ENCODE assay signal across 13 cellular contexts in genomic region chr6:157229219-157229607, GRCh38.
DNase-seq lines count a peak whose midpoint lies in the region; ATAC-seq and TF ChIP-seq lines count a peak whose summit lies in the region.
"Had no signal": no experiment of that assay in that cellular context is flagged by ENCODE, and none has a peak within 500 bp of the region (broad histone marks: within the 10 kb centered on the region; RNA-seq: fewer than 3 reads in every experiment).

No MANE protein-coding gene starts in this region.

- intact Hi-C loops in vagina (cut with DNase I) (no loop called here), ovary (cut with DNase I) (loop anchor here in 2 of 4 donors (10.0 kb wide), 1 partner anchor 46 kb away; no protein-coding TSS in a partner anchor)

- no peak for TF ChIP-seq EP300 in ovary (IDR thresholded peaks at IDR 0.05)

- POLR2A ChIA-PET in activated naive CD8-positive, alpha-beta T cell treated with anti-CD3 and anti-CD28 coated beads, Interleukin-2, amount 10 ng/mL, durations not matched to agents 7 days and 5 days (lab: Charles Lee), result interaction anchor here (0.8 kb wide), 1 partner anchor 45 kb away, joined by 3 read pairs; no protein-coding TSS in a partner anchor
- POLR2A ChIA-PET in T-cell (lab: Charles Lee), result no interaction called here

- no peak overlapping the region for H3K4me3 Mint-ChIP-seq in activated naive CD8-positive, alpha-beta T cell treated with anti-CD3 and anti-CD28 coated beads, Interleukin-2, amount 10 ng/mL, durations not matched to agents 7 days and 5 days
- H3K4me3 Mint-ChIP-seq in activated naive CD8-positive, alpha-beta T cell treated with anti-CD3 and anti-CD28 coated beads for 36 hours, result no peak overlapping the region
- no peak overlapping the region for H3K4me3 Mint-ChIP-seq in T-cell
- H3K4me3 Mint-ChIP-seq: activated T-helper 1 cell treated with anti-CD3 and anti-CD28 coated beads, Interleukin-12 subunit alpha, Interleukin-12 subunit beta, Interleukin-2, Interleukin-4 antibody, amounts not matched to agents 30 ng/mL and 10 ng/mL and 1 ng/mL, durations not matched to agents 14 hours and 24 hours and 36 hours; CD4-positive, CD25-positive, alpha-beta regulatory T cell; natural killer cell had no signal

- no peak for DNase-seq in activated naive CD8-positive, alpha-beta T cell treated with anti-CD3 and anti-CD28 coated beads, Interleukin-2, amount 10 ng/mL, durations not matched to agents 7 days and 5 days
- no peak for DNase-seq in activated naive CD8-positive, alpha-beta T cell treated with anti-CD3 and anti-CD28 coated beads for 36 hours
- DNase-seq in NCI-H1417 treated with DMSO at 0.1 percent for 48 hours (lab: John Stamatoyannopoulos, UW), result peak; percentile 96
- peak in 1 of 34 experiments; percentile 9 for DNase-seq in T-cell
- no peak for DNase-seq in AG08396 (ENCODE audit: low spot score)
- no peak for DNase-seq in vagina (ENCODE audit: extremely low spot score in 2 of 2)
- no peak for DNase-seq in ovary
- DNase-seq: CD4-positive, CD25-positive, alpha-beta regulatory T cell; natural killer cell; NK-92 treated with Interleukin-12 subunit alpha and Interleukin-12 subunit beta, amount 100 ng/mL, for 24 hours had no signal

- no peaks in the 10 kb centered on the region for H3K36me3 Mint-ChIP-seq in activated naive CD8-positive, alpha-beta T cell treated with anti-CD3 and anti-CD28 coated beads, Interleukin-2, amount 10 ng/mL, durations not matched to agents 7 days and 5 days
- H3K36me3 Mint-ChIP-seq in activated naive CD8-positive, alpha-beta T cell treated with anti-CD3 and anti-CD28 coated beads for 36 hours, result no peaks in the 10 kb centered on the region
- no peaks in the 10 kb centered on the region for H3K36me3 Mint-ChIP-seq in T-cell
- H3K36me3 Mint-ChIP-seq: CD4-positive, CD25-positive, alpha-beta regulatory T cell; natural killer cell had no signal

- H3K27ac Mint-ChIP-seq in activated naive CD8-positive, alpha-beta T cell treated with anti-CD3 and anti-CD28 coated beads, Interleukin-2, amount 10 ng/mL, durations not matched to agents 7 days and 5 days, result peak overlapping the region; percentile 67
- H3K27ac Mint-ChIP-seq in activated naive CD8-positive, alpha-beta T cell treated with anti-CD3 and anti-CD28 coated beads for 36 hours, result no peak overlapping the region
- H3K27ac Mint-ChIP-seq in T-cell, result peak overlapping the region; percentile 53 to 76
- H3K27ac Mint-ChIP-seq: activated T-helper 1 cell treated with anti-CD3 and anti-CD28 coated beads, Interleukin-12 subunit alpha, Interleukin-12 subunit beta, Interleukin-2, Interleukin-4 antibody, amounts not matched to agents 30 ng/mL and 10 ng/mL and 1 ng/mL, durations not matched to agents 14 hours and 24 hours and 36 hours; natural killer cell had no signal

- no peaks in the 10 kb centered on the region for H3K9me3 Mint-ChIP-seq in activated naive CD8-positive, alpha-beta T cell treated with anti-CD3 and anti-CD28 coated beads, Interleukin-2, amount 10 ng/mL, durations not matched to agents 7 days and 5 days
- H3K9me3 Mint-ChIP-seq in activated naive CD8-positive, alpha-beta T cell treated with anti-CD3 and anti-CD28 coated beads for 36 hours, result no peaks in the 10 kb centered on the region
- H3K9me3 Mint-ChIP-seq in T-cell, result no peaks in the 10 kb centered on the region
- H3K9me3 Mint-ChIP-seq: activated T-helper 1 cell treated with anti-CD3 and anti-CD28 coated beads, Interleukin-12 subunit alpha, Interleukin-12 subunit beta, Interleukin-2, Interleukin-4 antibody, amounts not matched to agents 30 ng/mL and 10 ng/mL and 1 ng/mL, durations not matched to agents 14 hours and 24 hours and 36 hours; natural killer cell had no signal

- CTCF ChIA-PET in T-cell (lab: Charles Lee), result no interaction called here

- H3K9me3 ChIP-seq in vagina (no peaks in the 10 kb centered on the region), ovary (no peaks in the 10 kb centered on the region)

- no peaks in the 10 kb centered on the region for H3K4me1 ChIP-seq in vagina
- H3K4me1 ChIP-seq in ovary (ENCODE audit: insufficient read depth), result peaks cover 3% of the 10 kb centered on the region

- H3K4me3 ChIP-seq in vagina (no peak overlapping the region), ovary (no peak overlapping the region)
- H3K4me3 ChIP-seq: SK-N-MC had no signal

- H3K27me3 ChIP-seq in vagina, result no peaks in the 10 kb centered on the region
- H3K27me3 ChIP-seq in ovary, result no peaks in the 10 kb centered on the region

- H3K27ac ChIP-seq in temporal lobe (ENCODE audit: low read depth, low read length) (peak overlapping the region; percentile 72), vagina (no peak overlapping the region), ovary (no peak overlapping the region)
- H3K27ac ChIP-seq: SK-N-MC had no signal

- no peak for TF ChIP-seq POLR2A in vagina (IDR thresholded peaks at IDR 0.05)
- no peak for TF ChIP-seq POLR2A in ovary (IDR thresholded peaks at IDR 0.05)

- WGBS in ovary, 3 donors, result 85 to 91% (median 90%) methylated on average over 7 of the region's 7 CpGs

- ATAC-seq in activated naive CD8-positive, alpha-beta T cell treated with anti-CD3 and anti-CD28 coated beads, Interleukin-2, amount 10 ng/mL, durations not matched to agents 7 days and 5 days (ENCODE audit: low read depth), result no peak
- ATAC-seq in T-cell (replicated peaks in 1 of 4), result no peak
- ATAC-seq: natural killer cell had no signal

- TF ChIP-seq CTCF in vagina (IDR thresholded peaks at IDR 0.05), result no peak
- no peak for TF ChIP-seq CTCF in ovary (IDR thresholded peaks at IDR 0.05)

- peaks cover 23% of the 10 kb centered on the region for H3K27me3 Mint-ChIP-seq in activated naive CD8-positive, alpha-beta T cell treated with anti-CD3 and anti-CD28 coated beads, Interleukin-2, amount 10 ng/mL, durations not matched to agents 7 days and 5 days
- peaks cover 31% of the 10 kb centered on the region for H3K27me3 Mint-ChIP-seq in activated naive CD8-positive, alpha-beta T cell treated with anti-CD3 and anti-CD28 coated beads for 36 hours
- peaks cover 0 to 23% of the 10 kb centered on the region in 2 donors for H3K27me3 Mint-ChIP-seq in T-cell

- H3K36me3 ChIP-seq in vagina (no peaks in the 10 kb centered on the region), ovary (no peaks in the 10 kb centered on the region)

- H3K4me1 Mint-ChIP-seq in activated naive CD8-positive, alpha-beta T cell treated with anti-CD3 and anti-CD28 coated beads, Interleukin-2, amount 10 ng/mL, durations not matched to agents 7 days and 5 days, result peaks cover 20% of the 10 kb centered on the region
- peaks cover 10% of the 10 kb centered on the region for H3K4me1 Mint-ChIP-seq in activated naive CD8-positive, alpha-beta T cell treated with anti-CD3 and anti-CD28 coated beads for 36 hours
- H3K4me1 Mint-ChIP-seq in T-cell, result peaks cover 30 to 45% (median 34%) of the 10 kb centered on the region in 3 donors
